ENCODE assay signal across 20 cellular contexts in genomic region chr19:35565016-35565856, GRCh38. TPM values are rescaled to one million over a fixed set of nuclear protein-coding genes. Genes with fewer than 3 reads are reported as not detected.
"Had no signal": no experiment of that assay in that cellular context is flagged by ENCODE, and none has a peak within 500 bp of the region (broad histone marks: within the 10 kb centered on the region; RNA-seq: fewer than 3 reads in every experiment).

No MANE protein-coding gene starts in this region.

- H3K4me3 Mint-ChIP-seq: activated naive CD4-positive, alpha-beta T cell treated with anti-CD3 and anti-CD28 coated beads for 36 hours; mesothelial cell of epicardium; nephron progenitor cell had no signal

- H3K9me3 Mint-ChIP-seq: activated naive CD4-positive, alpha-beta T cell treated with anti-CD3 and anti-CD28 coated beads for 36 hours; activated T-helper 2 cell treated with anti-CD3 and anti-CD28 coated beads, Interferon-gamma antibody, Interleukin-2, Interleukin-4, amounts not matched to agents 10 μg/mL and 5 μg/mL and 100 μg/mL, durations not matched to agents 14 hours and 24 hours and 36 hours; mesothelial cell of epicardium; nephron progenitor cell had no signal

- H3K4me1 Mint-ChIP-seq: mesothelial cell of epicardium had no signal

- DNase-seq: activated CD4-positive, alpha-beta T cell treated with anti-CD3 and anti-CD28 coated beads, Interleukin-2, amount 50 U/mL, for 48 hours; activated naive CD4-positive, alpha-beta T cell treated with anti-CD3 and anti-CD28 coated beads for 36 hours; activated T-cell treated with anti-CD3 and anti-CD28 coated beads for 4 hours; foreskin melanocyte; hypothalamus; nephron progenitor cell; occipital lobe; stimulated activated CD4-positive, alpha-beta T cell treated with anti-CD3 and anti-CD28 coated beads, Interleukin-2, amount 100 ng/mL, for 24 hours; stimulated activated naive CD8-positive, alpha-beta T cell treated with anti-CD3 and anti-CD28 coated beads, Interleukin-15, Interleukin-2, amounts not matched to agents 100 U/mL and 50 U/mL, for 24 hours; substantia nigra; uterus had no signal

- ATAC-seq: left lobe of liver; stimulated activated naive CD8-positive, alpha-beta T cell treated with anti-CD3 and anti-CD28 coated beads, Interleukin-15, Interleukin-2, amounts not matched to agents 100 U/mL and 50 U/mL, for 24 hours had no signal

- H3K36me3 Mint-ChIP-seq: mesothelial cell of epicardium had no signal

- H3K27ac Mint-ChIP-seq: activated naive CD4-positive, alpha-beta T cell treated with anti-CD3 and anti-CD28 coated beads for 36 hours; activated T-helper 2 cell treated with anti-CD3 and anti-CD28 coated beads, Interferon-gamma antibody, Interleukin-2, Interleukin-4, amounts not matched to agents 10 μg/mL and 5 μg/mL and 100 μg/mL, durations not matched to agents 14 hours and 24 hours and 36 hours; mesothelial cell of epicardium; nephron progenitor cell; progenitor cell of endocrine pancreas had no signal

RNA-seq across cellular contexts. Expression of gene ATP4A, which starts 1.8 kb away (rescaled TPM):
- total RNA-seq: activated naive CD4-positive, alpha-beta T cell treated with anti-CD3 and anti-CD28 coated beads for 36 hours; activated T-helper 2 cell treated with anti-CD3 and anti-CD28 coated beads, Interferon-gamma antibody, Interleukin-2, Interleukin-4, amounts not matched to agents 10 μg/mL and 5 μg/mL and 100 μg/mL, durations not matched to agents 14 hours and 24 hours and 36 hours; aorta; epithelial cell of proximal tubule; left lobe of liver; lung; occipital lobe; progenitor cell of endocrine pancreas; T-helper 2 cell treated with Interferon-gamma antibody and Interleukin-4, amounts not matched to agents 100 ng/mL and 5 ng/mL, for 36 hours had no signal

RNA-seq across cellular contexts. Expression of gene PMIS2, which starts 20.7 kb away (rescaled TPM):
- total RNA-seq: activated naive CD4-positive, alpha-beta T cell treated with anti-CD3 and anti-CD28 coated beads for 36 hours; activated T-helper 2 cell treated with anti-CD3 and anti-CD28 coated beads, Interferon-gamma antibody, Interleukin-2, Interleukin-4, amounts not matched to agents 10 μg/mL and 5 μg/mL and 100 μg/mL, durations not matched to agents 14 hours and 24 hours and 36 hours; aorta; epithelial cell of proximal tubule; left lobe of liver; lung; mesothelial cell of epicardium; occipital lobe; progenitor cell of endocrine pancreas; T-helper 2 cell treated with Interferon-gamma antibody and Interleukin-4, amounts not matched to agents 100 ng/mL and 5 ng/mL, for 36 hours; tibial nerve; uterus had no signal

RNA-seq across cellular contexts. Expression of gene GAPDHS, which starts 32.0 kb away (rescaled TPM):
- total RNA-seq: activated naive CD4-positive, alpha-beta T cell treated with anti-CD3 and anti-CD28 coated beads for 36 hours; activated T-helper 2 cell treated with anti-CD3 and anti-CD28 coated beads, Interferon-gamma antibody, Interleukin-2, Interleukin-4, amounts not matched to agents 10 μg/mL and 5 μg/mL and 100 μg/mL, durations not matched to agents 14 hours and 24 hours and 36 hours; aorta; epithelial cell of proximal tubule; left lobe of liver; lung; mesothelial cell of epicardium; occipital lobe; progenitor cell of endocrine pancreas; T-helper 2 cell treated with Interferon-gamma antibody and Interleukin-4, amounts not matched to agents 100 ng/mL and 5 ng/mL, for 36 hours; tibial nerve; uterus had no signal

RNA-seq across cellular contexts. Expression of gene SBSN, which starts 37.1 kb away (rescaled TPM):
- total RNA-seq: activated naive CD4-positive, alpha-beta T cell treated with anti-CD3 and anti-CD28 coated beads for 36 hours; activated T-helper 2 cell treated with anti-CD3 and anti-CD28 coated beads, Interferon-gamma antibody, Interleukin-2, Interleukin-4, amounts not matched to agents 10 μg/mL and 5 μg/mL and 100 μg/mL, durations not matched to agents 14 hours and 24 hours and 36 hours; aorta; epithelial cell of proximal tubule; left lobe of liver; occipital lobe; T-helper 2 cell treated with Interferon-gamma antibody and Interleukin-4, amounts not matched to agents 100 ng/mL and 5 ng/mL, for 36 hours; tibial nerve had no signal
